Comparison of ENCODE assay signal across 1 cellular context in the genomic region with DNA sequence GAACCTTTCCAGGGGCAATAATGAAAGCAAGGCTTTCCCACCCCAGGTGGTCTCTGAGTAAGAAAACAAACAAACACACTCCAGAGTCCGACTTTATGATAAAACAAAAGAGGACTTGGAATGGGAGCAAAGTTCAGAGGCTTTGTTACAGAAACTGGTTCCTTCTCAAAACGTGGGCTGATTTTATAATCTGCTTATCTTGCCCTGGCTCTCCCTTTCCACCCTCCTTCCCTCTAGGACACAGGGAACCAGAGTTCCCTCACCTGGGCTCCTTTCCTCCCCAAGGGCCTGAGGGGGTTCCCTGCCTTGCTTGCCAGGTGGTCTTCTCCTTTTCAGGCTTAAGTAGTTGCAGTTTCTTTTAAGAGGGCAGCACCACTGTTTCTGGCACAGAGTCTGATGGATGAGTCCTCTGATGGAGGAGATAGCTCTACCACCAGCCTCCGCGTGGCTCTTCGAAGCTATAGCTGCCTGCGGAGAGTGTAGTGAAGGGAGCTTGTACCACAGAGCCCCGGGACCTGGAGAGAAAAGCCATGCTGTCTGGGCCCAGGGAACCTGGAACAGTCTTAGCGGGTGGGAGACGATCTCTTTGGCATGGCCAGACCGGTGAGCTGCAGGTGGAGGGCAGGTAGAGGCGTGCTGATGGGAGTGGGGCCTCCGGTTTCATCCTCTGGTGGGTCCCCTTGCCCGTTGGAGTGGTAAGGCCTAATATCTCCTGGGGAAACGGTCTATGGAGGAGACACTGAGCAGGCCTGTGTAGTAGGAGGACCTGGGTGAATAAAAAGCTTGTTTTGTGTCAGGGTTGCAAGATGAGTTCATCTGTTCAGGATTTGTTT.
TF ChIP-seq lines count a peak whose summit lies in the region.

No MANE protein-coding gene starts in this region.

TF ChIP-seq in IMR-90, 13 proteins besides CTCF, POLR2A, EP300 and RAD21:
- TF ChIP-seq RCOR1 (IDR thresholded peaks at IDR 0.05; ENCODE audit: insufficient replicate concordance, low read length) (no peak), MAFK (IDR thresholded peaks at IDR 0.05; ENCODE audit: low read depth, low read length) (no peak), FOS (IDR thresholded peaks at IDR 0.05; ENCODE audit: low read depth, low read length) (no peak), MAZ (IDR thresholded peaks at IDR 0.05; ENCODE audit: borderline replicate concordance, low read depth, low read length) (no peak), RFX5 (IDR thresholded peaks at IDR 0.05; ENCODE audit: low read depth, low read length) (no peak), SMC3 (IDR thresholded peaks at IDR 0.05; ENCODE audit: low read depth, low read length) (no peak), MXI1 (IDR thresholded peaks at IDR 0.05; ENCODE audit: borderline replicate concordance, low read depth, low read length) (no peak), NFE2L2 (IDR thresholded peaks at IDR 0.05; ENCODE audit: low read depth, low read length) (no peak), CEBPB (IDR thresholded peaks at IDR 0.05; ENCODE audit: low read depth, low read length) (no peak)
- TF ChIP-seq, protein P1, sequence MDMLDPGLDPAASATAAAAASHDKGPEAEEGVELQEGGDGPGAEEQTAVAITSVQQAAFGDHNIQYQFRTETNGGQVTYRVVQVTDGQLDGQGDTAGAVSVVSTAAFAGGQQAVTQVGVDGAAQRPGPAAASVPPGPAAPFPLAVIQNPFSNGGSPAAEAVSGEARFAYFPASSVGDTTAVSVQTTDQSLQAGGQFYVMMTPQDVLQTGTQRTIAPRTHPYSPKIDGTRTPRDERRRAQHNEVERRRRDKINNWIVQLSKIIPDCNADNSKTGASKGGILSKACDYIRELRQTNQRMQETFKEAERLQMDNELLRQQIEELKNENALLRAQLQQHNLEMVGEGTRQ (IDR thresholded peaks at IDR 0.05; ENCODE audit: low read depth, low read length) = no peak
- TF ChIP-seq, protein P2, sequence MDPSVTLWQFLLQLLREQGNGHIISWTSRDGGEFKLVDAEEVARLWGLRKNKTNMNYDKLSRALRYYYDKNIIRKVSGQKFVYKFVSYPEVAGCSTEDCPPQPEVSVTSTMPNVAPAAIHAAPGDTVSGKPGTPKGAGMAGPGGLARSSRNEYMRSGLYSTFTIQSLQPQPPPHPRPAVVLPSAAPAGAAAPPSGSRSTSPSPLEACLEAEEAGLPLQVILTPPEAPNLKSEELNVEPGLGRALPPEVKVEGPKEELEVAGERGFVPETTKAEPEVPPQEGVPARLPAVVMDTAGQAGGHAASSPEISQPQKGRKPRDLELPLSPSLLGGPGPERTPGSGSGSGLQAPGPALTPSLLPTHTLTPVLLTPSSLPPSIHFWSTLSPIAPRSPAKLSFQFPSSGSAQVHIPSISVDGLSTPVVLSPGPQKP (IDR thresholded peaks at IDR 0.05; ENCODE audit: borderline replicate concordance, low read depth, low read length) = no peak
